Comparison of ENCODE assay signal across 21 cellular contexts in the genomic region with DNA sequence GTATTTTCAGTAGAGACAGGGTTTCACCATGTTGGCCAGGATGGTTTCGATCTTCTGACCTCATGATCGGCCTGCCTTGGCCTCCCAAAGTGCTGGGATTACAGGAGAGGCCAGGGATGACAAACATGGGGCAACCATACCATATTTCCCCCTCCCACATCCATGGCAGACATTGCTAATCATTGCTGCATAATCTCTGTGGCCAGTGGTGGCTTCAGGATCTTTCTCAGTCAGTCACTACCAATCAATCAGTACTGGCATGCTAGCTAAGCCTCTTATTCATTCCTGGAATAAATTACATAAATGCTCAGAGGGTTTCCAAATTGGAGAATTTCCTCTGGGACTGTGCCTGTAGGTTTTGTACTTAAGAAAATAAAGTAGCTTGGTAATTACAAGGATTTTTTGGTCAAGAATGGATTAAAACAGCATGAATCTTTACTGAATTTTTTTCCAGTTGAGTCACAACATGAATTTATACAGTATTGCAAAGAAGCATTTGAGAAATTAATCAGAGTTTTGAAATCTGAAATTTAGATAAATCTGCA.
"Had no signal": no experiment of that assay in that cellular context is flagged by ENCODE, and none has a peak within 500 bp of the region (broad histone marks: within the 10 kb centered on the region; RNA-seq: fewer than 3 reads in every experiment).

No MANE protein-coding gene starts in this region.

- H3K9me3 ChIP-seq: gastroesophageal sphincter, right atrium auricular region, transverse colon had no signal

- DNase-seq: activated B cell treated with CpG ODN at 0.5 μM for 24 hours; activated CD4-positive, alpha-beta T cell treated with anti-CD3 and anti-CD28 coated beads for 36 hours; activated CD4-positive, alpha-beta T cell treated with anti-CD3 and anti-CD28 coated beads, Interleukin-2, amount 50 U/mL, for 4 hours; activated CD8-positive, alpha-beta memory T cell treated with anti-CD3 and anti-CD28 coated beads, Interleukin-2, amount 50 U/mL, for 48 hours; activated naive CD4-positive, alpha-beta T cell treated with anti-CD3 and anti-CD28 coated beads for 36 hours; activated T-cell treated with anti-CD3 and anti-CD28 coated beads, Interleukin-2, amount 50 U/mL, for 4 hours; brain microvascular endothelial cell; caudate nucleus; effector memory CD4-positive, alpha-beta T cell; head of caudate nucleus; hypothalamus; left ventricle myocardium inferior; mammary epithelial cell; midbrain; natural killer cell; stimulated activated CD4-positive, alpha-beta T cell treated with anti-CD3 and anti-CD28 coated beads, Interleukin-4, amount 100 ng/mL, for 4 hours; T-helper 17 cell; transverse colon had no signal

- H3K36me3 ChIP-seq: brain microvascular endothelial cell, gastroesophageal sphincter, left ventricle myocardium inferior, right atrium auricular region, transverse colon had no signal

- H3K27ac ChIP-seq: brain microvascular endothelial cell, left ventricle myocardium inferior, right atrium auricular region, transverse colon had no signal

- H3K4me3 ChIP-seq: gastroesophageal sphincter, left ventricle myocardium inferior, right atrium auricular region, transverse colon had no signal

- ATAC-seq: activated CD4-positive, alpha-beta T cell treated with anti-CD3 and anti-CD28 coated beads for 36 hours; activated T-cell treated with anti-CD3 and anti-CD28 coated beads, Interleukin-2, amount 50 U/mL, for 4 hours; esophagus mucosa; gastroesophageal sphincter; natural killer cell; T-helper 17 cell had no signal

- H3K4me1 ChIP-seq: left ventricle myocardium inferior, right atrium auricular region had no signal

- H3K27me3 ChIP-seq: brain microvascular endothelial cell, gastroesophageal sphincter, right atrium auricular region, transverse colon had no signal
